Comparison of ENCODE assay signal across 1 cellular context in genomic region chr5:108726446-108727091, GRCh38.
TF ChIP-seq lines count a peak whose summit lies in the region.

No MANE protein-coding gene starts in this region.

TF ChIP-seq in H1, 55 proteins besides CTCF, POLR2A, EP300 and RAD21:
- TF ChIP-seq ATF3 (IDR thresholded peaks at IDR 0.05; ENCODE audit: insufficient read depth, low read depth, low read length) = no peak
- TF ChIP-seq BRCA1 (IDR thresholded peaks at IDR 0.05; ENCODE audit: low read depth, low read length) = no peak
- no peak for TF ChIP-seq ASH2L (IDR thresholded peaks at IDR 0.05; ENCODE audit: low read length)
